8 cellular contexts compared by ENCODE assay signal in genomic region chr19:13262450-13262849, GRCh38.
DNase-seq lines count a peak whose midpoint lies in the region; ATAC-seq and TF ChIP-seq lines count a peak whose summit lies in the region.

No MANE protein-coding gene starts in this region.

- H3K27me3 ChIP-seq in RWPE2 (ENCODE audit: insufficient read depth, poor library complexity, severe bottlenecking) (no peaks in the 10 kb centered on the region), esophagus muscularis mucosa (no peaks in the 10 kb centered on the region), neural progenitor cell (no peaks in the 10 kb centered on the region)

- no peaks in the 10 kb centered on the region for H3K36me3 Mint-ChIP-seq in neural progenitor cell

- intact Hi-C loops in esophagus muscularis mucosa (cut with DNase I) = loop anchor here (2.0 to 10.0 kb wide), 4 partner anchors 55 to 285 kb away; no protein-coding TSS in a partner anchor

- H2AFZ ChIP-seq in neural progenitor cell (replicated peaks) = no peak overlapping the region

- H3K36me3 ChIP-seq in RWPE2 (ENCODE audit: low read depth) = no peaks in the 10 kb centered on the region
- no peaks in the 10 kb centered on the region for H3K36me3 ChIP-seq in esophagus muscularis mucosa
- H3K36me3 ChIP-seq in neural progenitor cell = no peaks in the 10 kb centered on the region

- H3F3A ChIP-seq in neural progenitor cell (ENCODE audit: low read depth) = no peaks in the 10 kb centered on the region

- no peak overlapping the region for H3K4me3 Mint-ChIP-seq in neural progenitor cell

- no peaks in the 10 kb centered on the region for H3K4me1 Mint-ChIP-seq in neural progenitor cell

- no peak overlapping the region for H3K4me3 ChIP-seq in HFF-Myc (replicated peaks; ENCODE audit: low read depth, low read length)
- no peak overlapping the region for H3K4me3 ChIP-seq in RWPE2 (ENCODE audit: severe bottlenecking)
- H3K4me3 ChIP-seq in esophagus muscularis mucosa = no peak overlapping the region
- H3K4me3 ChIP-seq in neural progenitor cell = no peak overlapping the region

- no peaks in the 10 kb centered on the region for H3K79me2 ChIP-seq in neural progenitor cell (ENCODE audit: low read depth)

- H4K20me1 ChIP-seq in neural progenitor cell (ENCODE audit: low read depth) = no peaks in the 10 kb centered on the region

- ATAC-seq in RWPE2 (ENCODE audit: low read depth) (peak; percentile 35; the same call in 1 of the 3 replicates), HG02981 (IDR thresholded peaks at IDR 0.05; ENCODE audit: unreplicated experiment) (no peak)

- WGBS in esophagus muscularis mucosa = 55% methylated on average over 8 of the region's 8 CpGs

- DNase-seq in D341Med (ENCODE audit: low spot score) (peak; percentile 56), HFF-Myc (ENCODE audit: extremely low read depth, low read depth) (peak; percentile 30), RWPE2 (ENCODE audit: low spot score) (no peak), esophagus muscularis mucosa (ENCODE audit: extremely low spot score) (no peak), neural progenitor cell (ENCODE audit: low spot score) (peak; percentile 22)
- DNase-seq in stimulated activated naive CD4-positive, alpha-beta T cell treated with Interleukin-2 at 50 U/mL for 16 hours (lab: John Stamatoyannopoulos, UW) = no peak
- DNase-seq in activated CD4-positive, CD25-positive, alpha-beta regulatory T cell treated with anti-CD3 and anti-CD28 coated beads, Interleukin-2, amount 50 U/mL, for 72 hours = no peak

- TF ChIP-seq POLR2A in esophagus muscularis mucosa (IDR thresholded peaks at IDR 0.05; ENCODE audit: low read depth) = no peak

- no peak overlapping the region for H3K4me2 ChIP-seq in neural progenitor cell

- H3K4me1 ChIP-seq in RWPE2 (ENCODE audit: insufficient read depth, poor library complexity, severe bottlenecking) (no peaks in the 10 kb centered on the region), esophagus muscularis mucosa (peaks cover 0 to 9% (median 0%) of the 10 kb centered on the region in 4 donors), neural progenitor cell (no peaks in the 10 kb centered on the region)

- H3K27ac ChIP-seq in RWPE2 (ENCODE audit: poor library complexity, severe bottlenecking) (no peak overlapping the region), esophagus muscularis mucosa (replicated peaks in 1 of 4) (no peak overlapping the region), neural progenitor cell (no peak overlapping the region)

- TF ChIP-seq EP300 in esophagus muscularis mucosa (IDR thresholded peaks at IDR 0.05) = no peak

- H3K27me3 Mint-ChIP-seq in neural progenitor cell (ENCODE audit: insufficient read depth, low read depth) = peaks cover 3% of the 10 kb centered on the region

- H3K9ac ChIP-seq in neural progenitor cell = no peak overlapping the region

- TF ChIP-seq CTCF in HFF-Myc (IDR thresholded peaks at IDR 0.05; ENCODE audit: low read depth, low read length, missing control alignments) = peak; percentile 25
- TF ChIP-seq CTCF in RWPE2 (IDR thresholded peaks at IDR 0.05; ENCODE audit: poor library complexity, severe bottlenecking) = peak; percentile 77
- peak; percentile 48 to 63 (median 57) for TF ChIP-seq CTCF in esophagus muscularis mucosa (IDR thresholded peaks at IDR 0.05)
- TF ChIP-seq CTCF in neural progenitor cell (IDR thresholded peaks at IDR 0.05) = peak; percentile 53

- H3K9me3 ChIP-seq in RWPE2 (ENCODE audit: severe bottlenecking) (peaks cover 4% of the 10 kb centered on the region), esophagus muscularis mucosa (no peaks in the 10 kb centered on the region), neural progenitor cell (ENCODE audit: low read depth) (no peaks in the 10 kb centered on the region)

- no peaks in the 10 kb centered on the region for H3K9me3 Mint-ChIP-seq in neural progenitor cell

- no peak overlapping the region for H3K27ac Mint-ChIP-seq in neural progenitor cell

Comparison
In these comparisons a context has a peak if more than half of its experiments do, and no peak if none do; other contexts are left out.
1. DNase-seq: peak in D341Med (single experiment), HFF-Myc (single experiment) and neural progenitor cell (single experiment); none in RWPE2 (single experiment), esophagus muscularis mucosa (single experiment), stimulated activated naive CD4-positive, alpha-beta T cell treated with Interleukin-2 at 50 U/mL for 16 hours (single experiment) and activated CD4-positive, CD25-positive, alpha-beta regulatory T cell treated with anti-CD3 and anti-CD28 coated beads, Interleukin-2, amount 50 U/mL, for 72 hours (single experiment).
2. CTCF ChIP-seq: peak in every context shown above with its lines; median percentile 77 in RWPE2; 57 in esophagus muscularis mucosa; 53 in neural progenitor cell; 25 in HFF-Myc.